8 cellular contexts compared by ENCODE assay signal in the genomic region with DNA sequence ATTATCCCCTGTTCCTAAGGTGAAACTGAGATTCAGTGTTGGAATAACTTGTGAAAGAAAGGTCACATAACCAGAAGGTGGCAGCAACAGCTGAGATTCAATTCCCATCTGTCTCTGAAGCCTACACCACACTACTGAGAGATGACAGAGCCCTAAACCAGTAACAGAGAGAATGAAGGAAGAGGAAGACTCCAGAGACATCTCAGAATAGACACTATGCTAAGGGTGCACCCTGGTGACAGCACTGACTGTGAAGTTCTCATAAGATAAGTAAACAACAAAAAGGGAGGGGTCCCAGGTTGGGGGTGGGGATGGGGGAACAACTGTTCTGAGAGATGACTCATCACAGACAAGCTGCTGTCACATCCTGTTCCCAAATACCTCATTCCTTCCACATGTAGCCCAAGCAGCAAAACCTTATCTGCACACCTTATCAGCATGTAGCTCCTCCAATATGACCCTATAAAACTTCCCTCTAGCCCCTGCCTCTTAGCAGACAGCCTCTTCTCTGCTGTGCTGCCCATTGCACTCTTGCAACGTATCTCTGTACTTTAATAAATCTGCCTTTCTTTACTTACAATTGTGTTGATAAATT. TPM values are rescaled to one million over a fixed set of nuclear protein-coding genes. Genes with fewer than 3 reads are reported as not detected.
DNase-seq lines count a peak whose midpoint lies in the region; ATAC-seq and TF ChIP-seq lines count a peak whose summit lies in the region.

No MANE protein-coding gene starts in this region.

- ATAC-seq in RWPE2 (ENCODE audit: low read depth) (peak; percentile 35; the same call in 2 of the 3 replicates), esophagus mucosa (peak; percentile 20), HG02571 (IDR thresholded peaks at IDR 0.05; ENCODE audit: unreplicated experiment) (no peak)

- POLR2A ChIA-PET in A673 (lab: Charles Lee; ENCODE audit: low non-redundant PET), result no interaction called here

- peaks cover 7% of the 10 kb centered on the region for H3K9me3 Mint-ChIP-seq in Calu3 (ENCODE audit: low read depth, unreplicated experiment)

- peak; percentile 25 for DNase-seq in A673 (ENCODE audit: low spot score)
- peak; percentile 38 for DNase-seq in GM10266 (ENCODE audit: extremely low spot score)
- no peak for DNase-seq in RWPE2 (ENCODE audit: low spot score)
- DNase-seq in NCI-H774 (lab: John Stamatoyannopoulos, UW), result no peak
- no peak for DNase-seq in NOMO-1 treated with dmso at 0.1 percent for 144 hours (lab: John Stamatoyannopoulos, UW; ENCODE audit: unreplicated experiment)
- no peak for DNase-seq in Calu3

- no peaks in the 10 kb centered on the region for H3K27me3 Mint-ChIP-seq in Calu3 (ENCODE audit: unreplicated experiment)

- H3K4me3 Mint-ChIP-seq in Calu3 (ENCODE audit: low read depth, unreplicated experiment), result no peak overlapping the region

- peaks cover 21% of the 10 kb centered on the region for H3K9me3 ChIP-seq in A673 (ENCODE audit: low read depth, low read length, poor library complexity, severe bottlenecking)
- peaks cover 3% of the 10 kb centered on the region for H3K9me3 ChIP-seq in RWPE2 (ENCODE audit: severe bottlenecking)

- CTCF ChIA-PET in A673 (lab: Charles Lee) (no interaction called here), Calu3 (lab: Charles Lee) (no interaction called here)

- BruUV-seq in A673 (replicated peaks; lab: Mats Ljungman, UMichigan) (no TSS peak), Calu3 (replicated peaks; lab: Mats Ljungman, UMichigan) (no TSS peak)

- H3K4me1 Mint-ChIP-seq in Calu3 (ENCODE audit: low read depth, unreplicated experiment), result no peaks in the 10 kb centered on the region

- H3K4me3 ChIP-seq in A673 (ENCODE audit: low read depth, low read length, poor library complexity, severe bottlenecking) (no peak overlapping the region), RWPE2 (ENCODE audit: severe bottlenecking) (no peak overlapping the region)

- intact Hi-C loops in A673 (cut with micrococcal nuclease; ENCODE audit: unreplicated experiment) (no loop called here), Calu3 (cut with micrococcal nuclease; ENCODE audit: unreplicated experiment) (no loop called here)

- no peak for TF ChIP-seq CTCF in A673 (conservative IDR thresholded peaks at IDR 0.05; ENCODE audit: low read depth, low read length)
- TF ChIP-seq CTCF in GM10266 (IDR thresholded peaks at IDR 0.05; ENCODE audit: control insufficient read depth, insufficient read depth, low read depth, missing control alignments), result peak; percentile 9
- peak; percentile 30 for TF ChIP-seq CTCF in RWPE2 (IDR thresholded peaks at IDR 0.05; ENCODE audit: poor library complexity, severe bottlenecking)
- no peak for TF ChIP-seq CTCF in Calu3 (IDR thresholded peaks at IDR 0.05; ENCODE audit: unreplicated experiment)

- H3K27ac Mint-ChIP-seq in Calu3 (ENCODE audit: unreplicated experiment), result no peak overlapping the region

- H3K36me3 ChIP-seq in A673 (ENCODE audit: insufficient read depth, low read length, poor library complexity, severe bottlenecking), result no peaks in the 10 kb centered on the region
- no peaks in the 10 kb centered on the region for H3K36me3 ChIP-seq in RWPE2 (ENCODE audit: low read depth)

- no peaks in the 10 kb centered on the region for H3K36me3 Mint-ChIP-seq in Calu3 (ENCODE audit: insufficient read depth, unreplicated experiment)

- H3K27ac ChIP-seq in A673 (ENCODE audit: low read depth, low read length, poor library complexity, severe bottlenecking), result no peak overlapping the region
- H3K27ac ChIP-seq in RWPE2 (ENCODE audit: poor library complexity, severe bottlenecking), result no peak overlapping the region

- H3K27me3 ChIP-seq in A673 (replicated peaks; ENCODE audit: insufficient read depth, low read depth, low read length, poor library complexity), result no peaks in the 10 kb centered on the region
- H3K27me3 ChIP-seq in RWPE2 (ENCODE audit: insufficient read depth, poor library complexity, severe bottlenecking), result no peaks in the 10 kb centered on the region

- H3K4me1 ChIP-seq in A673 (ENCODE audit: insufficient read depth, low read length, poor library complexity, severe bottlenecking), result no peaks in the 10 kb centered on the region
- no peaks in the 10 kb centered on the region for H3K4me1 ChIP-seq in RWPE2 (ENCODE audit: insufficient read depth, poor library complexity, severe bottlenecking)

RNA-seq across cellular contexts. Expression of a gene that starts 46.5 kb away (rescaled TPM):
- total RNA-seq in A673 (2021) (13.0 and 15.2 TPM in 2 replicates), esophagus mucosa (4.4 TPM), Calu3 (2022) (12.4 and 13.6 TPM in 2 replicates)

RNA-seq across cellular contexts. Expression of a gene that starts 57.8 kb away (rescaled TPM):
- total RNA-seq in A673 (2021), result 0.13 TPM in 1 of 2 replicates, not detected in the other
- total RNA-seq in esophagus mucosa, result 0.16 TPM
- total RNA-seq in Calu3 (2022), result 0.38 and 0.54 TPM in 2 replicates

RNA-seq across cellular contexts. Expression of a gene that starts 58.8 kb away (rescaled TPM):
- total RNA-seq in A673 (2021) (30.6 and 30.9 TPM in 2 replicates), esophagus mucosa (16.7 TPM), Calu3 (2022) (25.7 and 34.3 TPM in 2 replicates)

RNA-seq across cellular contexts. Expression of a gene that starts 59.8 kb away (rescaled TPM):
- total RNA-seq in A673 (2021) (2.9 and 4.4 TPM in 2 replicates), esophagus mucosa (0.92 TPM), Calu3 (2022) (5.6 and 6.8 TPM in 2 replicates)

Comparison
In these comparisons a context has a peak if more than half of its experiments do, and no peak if none do; other contexts are left out.
1. DNase-seq: peak in A673 (single experiment) and GM10266 (single experiment); none in RWPE2 (single experiment), NCI-H774 (single experiment), NOMO-1 treated with dmso at 0.1 percent for 144 hours (single experiment) and Calu3 (single experiment).
2. CTCF ChIP-seq: peak in GM10266 (single experiment) and RWPE2 (single experiment); none in A673 (single experiment) and Calu3 (single experiment).